20 cellular contexts compared by ENCODE assay signal in genomic region chr11:12687740-12688139, GRCh38. TPM values are rescaled to one million over a fixed set of nuclear protein-coding genes. Genes with fewer than 3 reads are reported as not detected.
DNase-seq lines count a peak whose midpoint lies in the region; ATAC-seq, FAIRE-seq and TF ChIP-seq lines count a peak whose summit lies in the region.
"Had no signal": no experiment of that assay in that cellular context is flagged by ENCODE, and none has a peak within 500 bp of the region (broad histone marks: within the 10 kb centered on the region; RNA-seq: fewer than 3 reads in every experiment).

No MANE protein-coding gene starts in this region.

- no peak overlapping the region for H3K4me3 ChIP-seq in H7 (ENCODE audit: insufficient read depth, low read depth, low read length)
- no peak overlapping the region for H3K4me3 ChIP-seq in RWPE2 (ENCODE audit: severe bottlenecking)
- no peak overlapping the region for H3K4me3 ChIP-seq in iPS DF 6.9 (ENCODE audit: low read length)
- H3K4me3 ChIP-seq in pancreas, result no peak overlapping the region
- H3K4me3 ChIP-seq: heart left ventricle, lower lobe of right lung, SJSA1, transverse colon had no signal

- no peaks in the 10 kb centered on the region; the same call in 1 of the 2 replicates for H3K27me3 ChIP-seq in H7 (ENCODE audit: control insufficient read depth, insufficient read depth, low read length)
- no peaks in the 10 kb centered on the region for H3K27me3 ChIP-seq in RWPE2 (ENCODE audit: insufficient read depth, poor library complexity, severe bottlenecking)
- H3K27me3 ChIP-seq in iPS DF 6.9 (ENCODE audit: control insufficient read depth, insufficient read depth, low read length), result peaks cover 5% of the 10 kb centered on the region; the same call in 1 of the 2 replicates
- no peaks in the 10 kb centered on the region for H3K27me3 ChIP-seq in pancreas
- H3K27me3 ChIP-seq: SJSA1, transverse colon had no signal

- intact Hi-C loops in pancreas (cut with DNase I), result loop anchor here in 1 of 3 donors (10.0 kb wide), 1 partner anchor 107 kb away; no protein-coding TSS in a partner anchor

- H3K4me1 ChIP-seq in RWPE2 (ENCODE audit: insufficient read depth, poor library complexity, severe bottlenecking), result peaks cover 78% of the 10 kb centered on the region
- H3K4me1 ChIP-seq in iPS DF 6.9 (ENCODE audit: control insufficient read depth, insufficient read depth, low read length), result peaks cover 22% of the 10 kb centered on the region
- peaks cover 11 to 41% (median 17%) of the 10 kb centered on the region in 3 donors for H3K4me1 ChIP-seq in pancreas

- TF ChIP-seq CTCF in RWPE2 (IDR thresholded peaks at IDR 0.05; ENCODE audit: poor library complexity, severe bottlenecking), result no peak
- no peak for TF ChIP-seq CTCF in pancreas (IDR thresholded peaks at IDR 0.05)

- ATAC-seq in RWPE2 (ENCODE audit: low read depth) (peak; percentile 26; the same call in 2 of the 3 replicates), pancreas (peak in 3 of 4 donors; percentile 17 to 31 (median 22)), GM21526 (IDR thresholded peaks at IDR 0.05; ENCODE audit: low FRiP score, unreplicated experiment) (no peak)
- ATAC-seq: activated naive CD8-positive, alpha-beta T cell treated with anti-CD3 and anti-CD28 coated beads, Interleukin-2, amount 50 U/mL, for 24 hours; activated T-cell treated with anti-CD3 and anti-CD28 coated beads, Interleukin-2, amount 50 U/mL, for 72 hours; heart left ventricle; stimulated activated effector memory CD8-positive, alpha-beta T cell treated with anti-CD3 and anti-CD28 coated beads, Interleukin-12 subunit alpha, Interleukin-12 subunit beta, amount 100 ng/mL, for 72 hours had no signal

- H3K27ac ChIP-seq in RWPE2 (ENCODE audit: poor library complexity, severe bottlenecking), result peak overlapping the region; percentile 81
- no peak overlapping the region for H3K27ac ChIP-seq in iPS DF 6.9 (ENCODE audit: low read length)
- peak overlapping the region in 1 of 4 donors; percentile 10 for H3K27ac ChIP-seq in pancreas
- H3K27ac ChIP-seq: lower lobe of right lung had no signal

- no CpG with 5 or more reads among the region's 3 CpGs for WGBS in iPS DF 6.9 (ENCODE audit: insufficient coverage, insufficient read length)
- 63 to 69% methylated on average over 3 of the region's 3 CpGs for whole genome bisulfite sequencing in pancreas, 2 donors

- DNase-seq in H7 (peak; percentile 56), RWPE2 (ENCODE audit: low spot score) (no peak), iPS DF 6.9 (ENCODE audit: low read depth, low spot score) (peak; percentile 68), pancreas (peak in 2 of 6 donors; percentile 28 to 33), HuH-7.5 (ENCODE audit: low spot score) (no peak), occipital lobe (lab: John Stamatoyannopoulos, UW) (no peak), NCI-H2196 (lab: John Stamatoyannopoulos, UW; ENCODE audit: unreplicated experiment) (no peak)
- DNase-seq: activated CD4-positive, alpha-beta T cell treated with anti-CD3 and anti-CD28 coated beads, Interleukin-2, amount 50 U/mL, for 4 hours; activated naive CD8-positive, alpha-beta T cell treated with anti-CD3 and anti-CD28 coated beads, Interleukin-2, amount 50 U/mL, for 24 hours; activated T-cell treated with anti-CD3 and anti-CD28 coated beads, Interleukin-2, amount 50 U/mL, for 72 hours; AML-193; cerebellar nuclear complex; heart left ventricle; lower lobe of right lung; NCI-H1092; transverse colon had no signal

- H3K36me3 ChIP-seq in H7 (replicated peaks; ENCODE audit: control insufficient read depth, insufficient read depth, low read length), result no peaks in the 10 kb centered on the region
- H3K36me3 ChIP-seq in RWPE2 (ENCODE audit: low read depth), result peaks cover 4% of the 10 kb centered on the region; the same call in 1 of the 2 replicates
- H3K36me3 ChIP-seq in iPS DF 6.9 (ENCODE audit: control insufficient read depth, insufficient read depth, low read length), result no peaks in the 10 kb centered on the region
- no peaks in the 10 kb centered on the region for H3K36me3 ChIP-seq in pancreas
- H3K36me3 ChIP-seq: heart left ventricle, lower lobe of right lung, transverse colon had no signal

- H3K9me3 ChIP-seq in RWPE2 (ENCODE audit: severe bottlenecking) (no peaks in the 10 kb centered on the region), iPS DF 6.9 (ENCODE audit: control insufficient read depth, insufficient read depth, low read length) (no peaks in the 10 kb centered on the region), pancreas (no peaks in the 10 kb centered on the region)
- H3K9me3 ChIP-seq: heart left ventricle, lower lobe of right lung, SJSA1, transverse colon had no signal

- FAIRE-seq in pancreas (lab: Jason Lieb, UNC), result no peak
- FAIRE-seq: endothelial cell of umbilical vein had no signal

RNA-seq across cellular contexts. Expression of gene TEAD1, which starts 13.5 kb away (rescaled TPM):
- 58.0 and 78.1 TPM in 2 replicates for total RNA-seq in H7 (2014; rRNA removed; shearing (Covaris generic))
- total RNA-seq in pancreas (10 to 100 TPM; 16.2 to 35.1 (median 22.7) TPM), occipital lobe (25.7 TPM)
- polyA plus RNA-seq in pancreas, result 1 to 10 TPM; 5.9 to 9.8 TPM

Comparison
In these comparisons a context has a peak if more than half of its experiments do, and no peak if none do; other contexts are left out.
1. DNase-seq: peak in H7 (single experiment) and iPS DF 6.9 (single experiment); none in RWPE2 (single experiment), HuH-7.5 (single experiment), occipital lobe (single experiment) and NCI-H2196 (single experiment).